1 cellular context compared by ENCODE assay signal in genomic region chr5:68793074-68793473, GRCh38.
TF ChIP-seq lines count a peak whose summit lies in the region.

No MANE protein-coding gene starts in this region.

TF ChIP-seq in GM23338, 12 proteins besides CTCF, POLR2A, EP300 and RAD21 (continued from another document):
- no peak for TF ChIP-seq ETS1 (IDR thresholded peaks at IDR 0.05)
- no peak for TF ChIP-seq EZH2phosphoT487 (IDR thresholded peaks at IDR 0.05; ENCODE audit: unreplicated experiment)
- no peak for TF ChIP-seq JUNB (IDR thresholded peaks at IDR 0.05; ENCODE audit: unreplicated experiment)
- no peak for TF ChIP-seq NANOG (IDR thresholded peaks at IDR 0.05; ENCODE audit: borderline replicate concordance)
- no peak for TF ChIP-seq POLR2AphosphoS5 (IDR thresholded peaks at IDR 0.05; ENCODE audit: low read depth)
- no peak for TF ChIP-seq CREB1 (CRISPR knock-in tag; IDR thresholded peaks at IDR 0.05; ENCODE audit: low read depth)
- no peak for TF ChIP-seq EZH2 (IDR thresholded peaks at IDR 0.05; ENCODE audit: low read depth, unreplicated experiment)
- no peak for TF ChIP-seq ZNF114 (CRISPR knock-in tag; IDR thresholded peaks at IDR 0.05)
